ENCODE assay signal across 8 cellular contexts in genomic region chr7:151057989-151058765, GRCh38. TPM values are rescaled to one million over a fixed set of nuclear protein-coding genes. Genes with fewer than 3 reads are reported as not detected.
DNase-seq lines count a peak whose midpoint lies in the region; ATAC-seq and TF ChIP-seq lines count a peak whose summit lies in the region.

No MANE protein-coding gene starts in this region.

- H3K4me1 ChIP-seq in suprapubic skin = peaks cover 59% of the 10 kb centered on the region

- TF ChIP-seq POLR2A in suprapubic skin (IDR thresholded peaks at IDR 0.05) = peak in 1 of 2 donors; percentile 51

- H3K4me1 Mint-ChIP-seq in activated naive CD4-positive, alpha-beta T cell treated with anti-CD3 and anti-CD28 coated beads, Interleukin-2, amount 50 U/mL, for 24 hours = peaks cover 29% of the 10 kb centered on the region

- no peak for TF ChIP-seq CTCF in suprapubic skin (IDR thresholded peaks at IDR 0.05)

- H3K27me3 ChIP-seq in suprapubic skin = no peaks in the 10 kb centered on the region

- H3K36me3 Mint-ChIP-seq in activated naive CD4-positive, alpha-beta T cell treated with anti-CD3 and anti-CD28 coated beads, Interleukin-2, amount 50 U/mL, for 24 hours = no peaks in the 10 kb centered on the region

- peak; percentile 85 for ATAC-seq in HG02588 (IDR thresholded peaks at IDR 0.05; ENCODE audit: unreplicated experiment)

- peak overlapping the region; percentile 90 for H3K27ac Mint-ChIP-seq in activated naive CD4-positive, alpha-beta T cell treated with anti-CD3 and anti-CD28 coated beads, Interleukin-2, amount 50 U/mL, for 24 hours

- H3K4me3 Mint-ChIP-seq in activated naive CD4-positive, alpha-beta T cell treated with anti-CD3 and anti-CD28 coated beads, Interleukin-2, amount 50 U/mL, for 24 hours = peak overlapping the region; percentile 95

- no peak for TF ChIP-seq EP300 in suprapubic skin (IDR thresholded peaks at IDR 0.05)

- WGBS in suprapubic skin = under 1% methylated on average over 43 of the region's 46 CpGs

- H3K27me3 Mint-ChIP-seq in activated naive CD4-positive, alpha-beta T cell treated with anti-CD3 and anti-CD28 coated beads, Interleukin-2, amount 50 U/mL, for 24 hours = no peaks in the 10 kb centered on the region

- H3K36me3 ChIP-seq in SK-N-MC (ENCODE audit: insufficient read depth, low read length) = peaks cover 5% of the 10 kb centered on the region; the same call in 1 of the 2 replicates
- H3K36me3 ChIP-seq in suprapubic skin = peaks cover 7% of the 10 kb centered on the region

- H3K27ac ChIP-seq in SK-N-MC (peak overlapping the region; percentile 89), suprapubic skin (peak overlapping the region; percentile 92)

- peak overlapping the region; percentile 73 for H3K9ac ChIP-seq in SK-N-MC (ENCODE audit: insufficient read length)

- DNase-seq in NCI-H1048 (lab: John Stamatoyannopoulos, UW) (peak; percentile 99), SK-N-MC (ENCODE audit: low read depth, low spot score) (peak; percentile 98), globus pallidus (ENCODE audit: low spot score) (peak; percentile 100), nucleus accumbens (lab: John Stamatoyannopoulos, UW) (peak; percentile 81 to 100 (median 99)), suprapubic skin (ENCODE audit: low spot score in 2 of 2) (peak; percentile 99)

- peak overlapping the region; percentile 55; the same call in 1 of the 2 replicates for H3K4me3 ChIP-seq in GM08714 (ENCODE audit: low read length)
- H3K4me3 ChIP-seq in SK-N-MC = peak overlapping the region; percentile 94
- peak overlapping the region; percentile 76 for H3K4me3 ChIP-seq in suprapubic skin

- H3K9me3 ChIP-seq in SK-N-MC (ENCODE audit: low read depth, low read length) (no peaks in the 10 kb centered on the region), suprapubic skin (no peaks in the 10 kb centered on the region)

- H3K9me3 Mint-ChIP-seq in activated naive CD4-positive, alpha-beta T cell treated with anti-CD3 and anti-CD28 coated beads, Interleukin-2, amount 50 U/mL, for 24 hours = no peaks in the 10 kb centered on the region

RNA-seq across cellular contexts. Expression of gene CDK5, which starts 0.5 kb away (rescaled TPM):
- 10 to 100 TPM in 3 of 4 donors, 1 to 10 TPM in 1; 7.7 to 14.7 (median 13.4) TPM for total RNA-seq in suprapubic skin

RNA-seq across cellular contexts. Expression of gene SLC4A2, which starts 1.2 kb away (rescaled TPM):
- 10 to 100 TPM; 31.9 to 78.7 (median 59.7) TPM for total RNA-seq in suprapubic skin

RNA-seq across cellular contexts. Expression of gene ASIC3, which starts 9.8 kb away (rescaled TPM):
- 1 to 10 TPM; 2.6 to 8.7 (median 4.1) TPM for total RNA-seq in suprapubic skin

RNA-seq across cellular contexts. Expression of gene FASTK, which starts 22.4 kb away (rescaled TPM):
- 100 to 1,000 TPM in 2 of 4 donors, 10 to 100 TPM in 2; 76.8 to 102 (median 90.9) TPM for total RNA-seq in suprapubic skin

RNA-seq across cellular contexts. Expression of gene TMUB1, which starts 25.1 kb away (rescaled TPM):
- total RNA-seq in suprapubic skin = 10 to 100 TPM; 32.5 to 50.3 (median 45.7) TPM

Comparison
In these comparisons a context has a peak if more than half of its experiments do, and no peak if none do; other contexts are left out.
1. Peak in every context shown above with its lines: DNase-seq, ATAC-seq, H3K4me3 ChIP-seq and H3K27ac ChIP-seq.